In genomic region chr13:65378943-65379519, GRCh38 we compare ENCODE assay signal across 1 cellular context.
TF ChIP-seq lines count a peak whose summit lies in the region.

No MANE protein-coding gene starts in this region.

TF ChIP-seq in GM12878, 131 proteins besides CTCF, POLR2A, EP300 and RAD21 (continued from another document):
- no peak for TF ChIP-seq ZBTB40 (IDR thresholded peaks at IDR 0.05; ENCODE audit: borderline replicate concordance)
- TF ChIP-seq KDM1A (IDR thresholded peaks at IDR 0.05; ENCODE audit: borderline replicate concordance), result no peak
- TF ChIP-seq ZNF687 (IDR thresholded peaks at IDR 0.05), result 0 out of 2 replicates have a peak, but pooled peaks have one; percentile 19
- 0 out of 2 replicates have a peak, but pooled peaks have one; percentile 30 for TF ChIP-seq ZBTB33 (IDR thresholded peaks at IDR 0.05)
- no peak for TF ChIP-seq ZBED1 (IDR thresholded peaks at IDR 0.05; ENCODE audit: borderline replicate concordance)
- no peak for TF ChIP-seq USF1 (IDR thresholded peaks at IDR 0.05; ENCODE audit: borderline replicate concordance, extremely low read length, insufficient read depth, low read depth, low read length)
- no peak for TF ChIP-seq SMC3 (IDR thresholded peaks at IDR 0.05; ENCODE audit: borderline replicate concordance, low read length)
- TF ChIP-seq TBL1XR1 (IDR thresholded peaks at IDR 0.05; ENCODE audit: low read depth, low read length), result no peak
- TF ChIP-seq ZNF274 (IDR thresholded peaks at IDR 0.05; ENCODE audit: insufficient read depth, insufficient read length), result no peak
- no peak for TF ChIP-seq BCL11A (IDR thresholded peaks at IDR 0.05; ENCODE audit: low read depth, low read length)
